2 cellular contexts compared by ENCODE assay signal in genomic region chr1:22141948-22142314, GRCh38.
TF ChIP-seq lines count a peak whose summit lies in the region.

No MANE protein-coding gene starts in this region.

TF ChIP-seq in endothelial cell of umbilical vein, 7 proteins besides CTCF, POLR2A, EP300 and RAD21:
- no peak for TF ChIP-seq GATA2 (IDR thresholded peaks at IDR 0.05; ENCODE audit: insufficient read depth, insufficient read length, low read depth, low read length)
- TF ChIP-seq EZH2 (IDR thresholded peaks at IDR 0.05; ENCODE audit: borderline replicate concordance, low read depth, low read length, severe bottlenecking) = peak; percentile 10

TF ChIP-seq in neural cell, 6 proteins besides CTCF, POLR2A, EP300 and RAD21:
- no peak for TF ChIP-seq EZH2 (IDR thresholded peaks at IDR 0.05; ENCODE audit: borderline replicate concordance, insufficient read depth, low read length, poor library complexity, severe bottlenecking)
- TF ChIP-seq MXI1 (conservative IDR thresholded peaks at IDR 0.05; ENCODE audit: poor library complexity, severe bottlenecking) = peak; percentile 9
- TF ChIP-seq, protein P1, sequence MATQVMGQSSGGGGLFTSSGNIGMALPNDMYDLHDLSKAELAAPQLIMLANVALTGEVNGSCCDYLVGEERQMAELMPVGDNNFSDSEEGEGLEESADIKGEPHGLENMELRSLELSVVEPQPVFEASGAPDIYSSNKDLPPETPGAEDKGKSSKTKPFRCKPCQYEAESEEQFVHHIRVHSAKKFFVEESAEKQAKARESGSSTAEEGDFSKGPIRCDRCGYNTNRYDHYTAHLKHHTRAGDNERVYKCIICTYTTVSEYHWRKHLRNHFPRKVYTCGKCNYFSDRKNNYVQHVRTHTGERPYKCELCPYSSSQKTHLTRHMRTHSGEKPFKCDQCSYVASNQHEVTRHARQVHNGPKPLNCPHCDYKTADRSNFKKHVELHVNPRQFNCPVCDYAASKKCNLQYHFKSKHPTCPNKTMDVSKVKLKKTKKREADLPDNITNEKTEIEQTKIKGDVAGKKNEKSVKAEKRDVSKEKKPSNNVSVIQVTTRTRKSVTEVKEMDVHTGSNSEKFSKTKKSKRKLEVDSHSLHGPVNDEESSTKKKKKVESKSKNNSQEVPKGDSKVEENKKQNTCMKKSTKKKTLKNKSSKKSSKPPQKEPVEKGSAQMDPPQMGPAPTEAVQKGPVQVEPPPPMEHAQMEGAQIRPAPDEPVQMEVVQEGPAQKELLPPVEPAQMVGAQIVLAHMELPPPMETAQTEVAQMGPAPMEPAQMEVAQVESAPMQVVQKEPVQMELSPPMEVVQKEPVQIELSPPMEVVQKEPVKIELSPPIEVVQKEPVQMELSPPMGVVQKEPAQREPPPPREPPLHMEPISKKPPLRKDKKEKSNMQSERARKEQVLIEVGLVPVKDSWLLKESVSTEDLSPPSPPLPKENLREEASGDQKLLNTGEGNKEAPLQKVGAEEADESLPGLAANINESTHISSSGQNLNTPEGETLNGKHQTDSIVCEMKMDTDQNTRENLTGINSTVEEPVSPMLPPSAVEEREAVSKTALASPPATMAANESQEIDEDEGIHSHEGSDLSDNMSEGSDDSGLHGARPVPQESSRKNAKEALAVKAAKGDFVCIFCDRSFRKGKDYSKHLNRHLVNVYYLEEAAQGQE (IDR thresholded peaks at IDR 0.05; ENCODE audit: borderline replicate concordance) = peak; percentile 62
